In genomic region chr4:152408514-152409327, GRCh38 we compare ENCODE assay signal across 8 cellular contexts.
DNase-seq lines count a peak whose midpoint lies in the region; ATAC-seq and TF ChIP-seq lines count a peak whose summit lies in the region.

No MANE protein-coding gene starts in this region.

- DNase-seq in AG08396 (ENCODE audit: low spot score), result peak; percentile 12
- DNase-seq in ELR (ENCODE audit: low read depth), result peak; percentile 64
- peak; percentile 31 for DNase-seq in MV-4-11 (lab: John Stamatoyannopoulos, UW)
- no peak for DNase-seq in astrocyte of the cerebellum (ENCODE audit: low read depth)
- peak; percentile 5 for DNase-seq in kidney epithelial cell (ENCODE audit: low read depth)

- ATAC-seq in HG03280 (IDR thresholded peaks at IDR 0.05; ENCODE audit: unreplicated experiment) (no peak), GM21515 (IDR thresholded peaks at IDR 0.05; ENCODE audit: unreplicated experiment) (no peak), GM19397 (IDR thresholded peaks at IDR 0.05; ENCODE audit: unreplicated experiment) (no peak)

- H3K36me3 ChIP-seq in kidney epithelial cell (ENCODE audit: control insufficient read depth, insufficient read depth, low read length), result no peaks in the 10 kb centered on the region

- H3K4me3 ChIP-seq in astrocyte of the cerebellum (ENCODE audit: low read depth, low read length) (no peak overlapping the region), kidney epithelial cell (ENCODE audit: low read depth, low read length) (no peak overlapping the region)

- peak; percentile 62 for TF ChIP-seq CTCF in astrocyte of the cerebellum (IDR thresholded peaks at IDR 0.05; ENCODE audit: low read depth, low read length, missing control alignments)
- TF ChIP-seq CTCF in kidney epithelial cell (IDR thresholded peaks at IDR 0.05; ENCODE audit: insufficient read depth, low read length, poor library complexity, severe bottlenecking), result peak; percentile 62

- H3K27me3 ChIP-seq in kidney epithelial cell (ENCODE audit: control insufficient read depth, insufficient read depth, low read length), result no peaks in the 10 kb centered on the region

- in situ Hi-C loops in astrocyte of the cerebellum (cut with HindIII; ENCODE audit: low sequenced_read_pairs), result no loop called here
